Comparison of ENCODE assay signal across 35 cellular contexts in genomic region chr3:169311366-169311765, GRCh38.
"Had no signal": no experiment of that assay in that cellular context is flagged by ENCODE, and none has a peak within 500 bp of the region (broad histone marks: within the 10 kb centered on the region; RNA-seq: fewer than 3 reads in every experiment).

No MANE protein-coding gene starts in this region.

- H2AFZ ChIP-seq: PC-9 had no signal

- H3K4me3 ChIP-seq: ascending aorta, K562, MG63, PC-9, SJCRH30, SK-N-MC had no signal

- H3K36me3 ChIP-seq: ascending aorta, MG63, SJCRH30 had no signal

- H3K4me2 ChIP-seq: PC-9 had no signal

- ATAC-seq: activated CD8-positive, alpha-beta T cell treated with anti-CD3 and anti-CD28 coated beads for 36 hours; activated T-cell treated with anti-CD3 and anti-CD28 coated beads, Interleukin-2, amount 50 U/mL, for 72 hours; activated T-helper 17 cell treated with anti-CD3 and anti-CD28 coated beads, Interleukin-2, amount 50 U/mL, for 72 hours; K562 had no signal

- H3K9me3 ChIP-seq: ascending aorta, MG63, SJCRH30 had no signal

- H3K27ac ChIP-seq: ascending aorta, SJCRH30, SK-N-MC had no signal

- H3K27me3 ChIP-seq: ascending aorta, MG63, SJCRH30 had no signal

- DNase-seq: activated CD4-positive, alpha-beta T cell treated with anti-CD3 and anti-CD28 coated beads, Interleukin-2, amount 10 ng/mL, durations not matched to agents 24 days and 14 days; activated CD4-positive, alpha-beta T cell treated with anti-CD3 and anti-CD28 coated beads, Interleukin-2, amount 50 U/mL, for 4 hours; activated CD8-positive, alpha-beta T cell treated with anti-CD3 and anti-CD28 coated beads for 36 hours; activated effector memory CD4-positive, alpha-beta T cell treated with anti-CD3 and anti-CD28 coated beads, Interleukin-2, amount 50 U/mL, for 16 hours; activated naive CD4-positive, alpha-beta T cell; activated naive CD4-positive, alpha-beta T cell treated with anti-CD3 and anti-CD28 coated beads, Interleukin-2, amount 50 U/mL, for 16 hours; activated naive CD8-positive, alpha-beta T cell treated with anti-CD3 and anti-CD28 coated beads for 36 hours; activated T-cell treated with anti-CD3 and anti-CD28 coated beads, Interleukin-2, amount 50 U/mL, for 1 hour; activated T-cell treated with anti-CD3 and anti-CD28 coated beads, Interleukin-2, amount 50 U/mL, for 72 hours; amniotic stem cell; IMR-90; Karpas-422; MG63; NCI-H1092 treated with DMSO at 0.1 percent for 48 hours; NCI-H1417; NCI-H146; NCI-H187; NCI-H2029 treated with DMSO at 0.1 percent for 48 hours; NCI-H2107; NCI-H2171; NCI-H510A; NCI-H526; NCI-H748 treated with DMSO at 0.1 percent for 48 hours; PC-9; Right ventricle myocardium superior; SJCRH30; SW 1271; T-helper 1 cell; T-helper 2 cell; T-helper 9 cell had no signal

- FAIRE-seq: K562, RCC 7860 had no signal

- H3K4me1 ChIP-seq: ascending aorta, SJCRH30 had no signal
